Comparison of ENCODE assay signal across 1 cellular context in the genomic region with DNA sequence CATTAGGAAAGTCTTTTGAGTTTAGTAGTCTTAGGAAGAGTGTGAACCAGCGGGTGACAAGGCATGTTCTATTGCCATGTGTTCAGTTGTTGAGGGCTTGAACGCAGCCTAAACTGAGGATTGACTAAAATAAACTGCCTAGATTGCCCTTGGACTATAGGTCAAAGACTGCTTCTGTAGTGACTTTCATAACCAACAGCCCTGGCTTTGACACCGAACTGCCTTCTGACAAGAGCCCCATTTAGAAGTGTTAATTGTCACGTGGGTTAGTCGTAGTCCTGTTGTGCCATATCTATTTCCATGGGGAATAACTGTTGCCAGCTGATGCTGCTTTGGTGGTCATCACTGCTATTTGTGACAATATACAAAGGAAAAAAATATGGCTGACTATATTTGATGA.
A peak's percentile ranks its signal among the peaks of the same experiment; 100 is the strongest.
TF ChIP-seq lines count a peak whose summit lies in the region.

No MANE protein-coding gene starts in this region.

TF ChIP-seq in HepG2, 621 proteins besides CTCF, POLR2A, EP300 and RAD21 (continued from another document):
- TF ChIP-seq, protein P1, sequence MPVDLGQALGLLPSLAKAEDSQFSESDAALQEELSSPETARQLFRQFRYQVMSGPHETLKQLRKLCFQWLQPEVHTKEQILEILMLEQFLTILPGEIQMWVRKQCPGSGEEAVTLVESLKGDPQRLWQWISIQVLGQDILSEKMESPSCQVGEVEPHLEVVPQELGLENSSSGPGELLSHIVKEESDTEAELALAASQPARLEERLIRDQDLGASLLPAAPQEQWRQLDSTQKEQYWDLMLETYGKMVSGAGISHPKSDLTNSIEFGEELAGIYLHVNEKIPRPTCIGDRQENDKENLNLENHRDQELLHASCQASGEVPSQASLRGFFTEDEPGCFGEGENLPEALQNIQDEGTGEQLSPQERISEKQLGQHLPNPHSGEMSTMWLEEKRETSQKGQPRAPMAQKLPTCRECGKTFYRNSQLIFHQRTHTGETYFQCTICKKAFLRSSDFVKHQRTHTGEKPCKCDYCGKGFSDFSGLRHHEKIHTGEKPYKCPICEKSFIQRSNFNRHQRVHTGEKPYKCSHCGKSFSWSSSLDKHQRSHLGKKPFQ (CRISPR knock-in tag; IDR thresholded peaks at IDR 0.05; ENCODE audit: insufficient replicate concordance): no peak
- no peak for TF ChIP-seq CENPX (CRISPR knock-in tag; IDR thresholded peaks at IDR 0.05)
- TF ChIP-seq SOX6 (IDR thresholded peaks at IDR 0.05): no peak
- TF ChIP-seq SOX6 (CRISPR knock-in tag; IDR thresholded peaks at IDR 0.05): 0 out of 2 replicates have a peak, but pooled peaks have one; percentile 12
- TF ChIP-seq NR2F6 (IDR thresholded peaks at IDR 0.05): no peak
- TF ChIP-seq NR2F6 (CRISPR knock-in tag; IDR thresholded peaks at IDR 0.05): no peak
- peak; percentile 53; the same call in 1 of the 2 replicates for TF ChIP-seq HNF4A (CRISPR knock-in tag; IDR thresholded peaks at IDR 0.05)
- peak; percentile 26; the same call in 1 of the 2 replicates for TF ChIP-seq HNF4G (IDR thresholded peaks at IDR 0.05; ENCODE audit: borderline replicate concordance, low read depth, low read length)
- no peak for TF ChIP-seq HNF4G (CRISPR knock-in tag; IDR thresholded peaks at IDR 0.05; ENCODE audit: borderline replicate concordance, low read depth)
- TF ChIP-seq, protein P2, sequence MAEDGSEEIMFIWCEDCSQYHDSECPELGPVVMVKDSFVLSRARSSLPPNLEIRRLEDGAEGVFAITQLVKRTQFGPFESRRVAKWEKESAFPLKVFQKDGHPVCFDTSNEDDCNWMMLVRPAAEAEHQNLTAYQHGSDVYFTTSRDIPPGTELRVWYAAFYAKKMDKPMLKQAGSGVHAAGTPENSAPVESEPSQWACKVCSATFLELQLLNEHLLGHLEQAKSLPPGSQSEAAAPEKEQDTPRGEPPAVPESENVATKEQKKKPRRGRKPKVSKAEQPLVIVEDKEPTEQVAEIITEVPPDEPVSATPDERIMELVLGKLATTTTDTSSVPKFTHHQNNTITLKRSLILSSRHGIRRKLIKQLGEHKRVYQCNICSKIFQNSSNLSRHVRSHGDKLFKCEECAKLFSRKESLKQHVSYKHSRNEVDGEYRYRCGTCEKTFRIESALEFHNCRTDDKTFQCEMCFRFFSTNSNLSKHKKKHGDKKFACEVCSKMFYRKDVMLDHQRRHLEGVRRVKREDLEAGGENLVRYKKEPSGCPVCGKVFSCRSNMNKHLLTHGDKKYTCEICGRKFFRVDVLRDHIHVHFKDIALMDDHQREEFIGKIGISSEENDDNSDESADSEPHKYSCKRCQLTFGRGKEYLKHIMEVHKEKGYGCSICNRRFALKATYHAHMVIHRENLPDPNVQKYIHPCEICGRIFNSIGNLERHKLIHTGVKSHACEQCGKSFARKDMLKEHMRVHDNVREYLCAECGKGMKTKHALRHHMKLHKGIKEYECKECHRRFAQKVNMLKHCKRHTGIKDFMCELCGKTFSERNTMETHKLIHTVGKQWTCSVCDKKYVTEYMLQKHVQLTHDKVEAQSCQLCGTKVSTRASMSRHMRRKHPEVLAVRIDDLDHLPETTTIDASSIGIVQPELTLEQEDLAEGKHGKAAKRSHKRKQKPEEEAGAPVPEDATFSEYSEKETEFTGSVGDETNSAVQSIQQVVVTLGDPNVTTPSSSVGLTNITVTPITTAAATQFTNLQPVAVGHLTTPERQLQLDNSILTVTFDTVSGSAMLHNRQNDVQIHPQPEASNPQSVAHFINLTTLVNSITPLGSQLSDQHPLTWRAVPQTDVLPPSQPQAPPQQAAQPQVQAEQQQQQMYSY (CRISPR knock-in tag; IDR thresholded peaks at IDR 0.05): no peak
TF ChIP-seq in HepG2: peak in this region for 4.
